In the genomic region with DNA sequence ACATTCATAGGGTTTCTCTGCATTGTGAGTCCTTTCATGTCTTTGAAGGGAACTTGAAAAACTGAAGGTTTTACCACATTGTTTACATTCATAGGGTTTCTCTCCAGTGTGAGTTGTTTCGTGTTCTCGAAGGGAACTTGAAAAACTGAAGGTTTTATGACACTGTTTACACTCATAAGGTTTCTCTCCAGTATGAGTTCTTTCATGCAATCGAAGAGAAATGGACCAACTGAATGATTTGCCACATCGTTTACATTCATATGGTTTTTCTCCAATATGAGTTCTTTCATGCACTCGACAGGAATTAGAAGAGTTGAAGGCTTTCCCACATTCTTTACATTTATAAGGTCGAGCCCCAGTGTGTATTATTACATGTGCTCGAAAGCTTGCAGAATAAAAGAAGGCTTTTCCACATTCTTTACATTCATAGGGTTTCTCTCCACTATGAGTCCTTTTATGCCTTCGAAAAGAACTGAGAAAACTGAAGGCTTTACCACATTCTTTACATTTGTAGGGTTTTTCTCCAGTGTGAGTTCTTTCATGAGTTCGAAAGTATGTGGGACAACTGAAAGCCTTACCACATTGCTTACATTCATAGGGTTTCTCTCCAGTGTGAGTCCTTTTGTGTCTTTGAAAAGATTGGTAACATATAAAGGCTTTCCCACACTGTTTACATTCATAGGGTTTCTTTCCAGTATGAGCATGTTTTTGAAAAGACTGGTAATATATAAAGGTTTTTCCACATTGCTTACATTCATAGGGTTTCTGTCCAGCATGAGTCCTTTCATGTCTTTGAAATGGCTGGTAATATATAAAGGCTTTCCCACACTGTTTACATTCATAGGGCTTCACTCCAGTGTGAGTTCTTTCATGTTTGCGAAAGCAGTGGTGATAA, we compare ENCODE assay signal across 26 cellular contexts. TPM values are rescaled to one million over a fixed set of nuclear protein-coding genes. Genes with fewer than 3 reads are reported as not detected.
DNase-seq lines count a peak whose midpoint lies in the region; ATAC-seq, FAIRE-seq and TF ChIP-seq lines count a peak whose summit lies in the region.
"Had no signal": no experiment of that assay in that cellular context is flagged by ENCODE, and none has a peak within 500 bp of the region (broad histone marks: within the 10 kb centered on the region; RNA-seq: fewer than 3 reads in every experiment).

No MANE protein-coding gene starts in this region.

- H3K27ac Mint-ChIP-seq in activated T-cell treated with anti-CD3 and anti-CD28 coated beads, Interleukin-2, amount 50 U/mL, for 72 hours, result peak overlapping the region; percentile 77
- H3K27ac Mint-ChIP-seq: activated CD4-positive, alpha-beta memory T cell treated with anti-CD3 and anti-CD28 coated beads, Interleukin-2, amount 10 ng/mL, durations not matched to agents 7 days and 5 days; effector memory CD8-positive, alpha-beta T cell; stimulated activated naive CD8-positive, alpha-beta T cell treated with anti-CD3 and anti-CD28 coated beads, Interleukin-15, amount 100 ng/mL, for 72 hours had no signal

- no peaks in the 10 kb centered on the region for H3K27me3 Mint-ChIP-seq in activated T-cell treated with anti-CD3 and anti-CD28 coated beads, Interleukin-2, amount 50 U/mL, for 72 hours (ENCODE audit: low read depth)
- H3K27me3 Mint-ChIP-seq: activated CD4-positive, alpha-beta memory T cell treated with anti-CD3 and anti-CD28 coated beads, Interleukin-2, amount 10 ng/mL, durations not matched to agents 7 days and 5 days; effector memory CD8-positive, alpha-beta T cell; stimulated activated naive CD8-positive, alpha-beta T cell treated with anti-CD3 and anti-CD28 coated beads, Interleukin-15, amount 100 ng/mL, for 72 hours had no signal

- H3K27ac ChIP-seq in GM12878 (ENCODE audit: control insufficient read depth, insufficient read depth) (no peak overlapping the region), kidney (ENCODE audit: low read depth in 2 of 2, low read length in 2 of 2) (no peak overlapping the region), aorta (ENCODE audit: low read depth in 1 of 2, low read length in 2 of 2) (no peak overlapping the region)
- H3K27ac ChIP-seq: brain microvascular endothelial cell, esophagus muscularis mucosa, lower lobe of right lung, sigmoid colon, transverse colon had no signal

- intact Hi-C loops in GM12878 (cut with micrococcal nuclease; ENCODE audit: unreplicated experiment) (no loop called here), kidney (cut with DNase I) (no loop called here), aorta (cut with DNase I) (no loop called here)

- H3K79me2 ChIP-seq in GM12878 (ENCODE audit: control insufficient read depth, insufficient read depth, low read length), result no peaks in the 10 kb centered on the region

- H4K20me1 ChIP-seq in GM12878 (ENCODE audit: control insufficient read depth, insufficient read depth), result no peaks in the 10 kb centered on the region

- no peak for TF ChIP-seq RAD21 in GM12878 (IDR thresholded peaks at IDR 0.05; ENCODE audit: insufficient read depth, low read depth, low read length)

- peaks cover 55 to 89% of the 10 kb centered on the region in 2 donors for H3K36me3 Mint-ChIP-seq in activated T-cell treated with anti-CD3 and anti-CD28 coated beads, Interleukin-2, amount 50 U/mL, for 72 hours (ENCODE audit: insufficient read depth in 2 of 2)

- H3K4me3 Mint-ChIP-seq in activated T-cell treated with anti-CD3 and anti-CD28 coated beads, Interleukin-2, amount 50 U/mL, for 72 hours, result no peak overlapping the region
- H3K4me3 Mint-ChIP-seq: activated CD4-positive, alpha-beta memory T cell treated with anti-CD3 and anti-CD28 coated beads, Interleukin-2, amount 10 ng/mL, durations not matched to agents 7 days and 5 days; effector memory CD8-positive, alpha-beta T cell; stimulated activated naive CD8-positive, alpha-beta T cell treated with anti-CD3 and anti-CD28 coated beads, Interleukin-15, amount 100 ng/mL, for 72 hours had no signal

- in situ Hi-C loops in GM12878 (cut with MboI), result no loop called here

- no peak overlapping the region for H3K4me3 ChIP-seq in GM12878
- peak overlapping the region; percentile 12 to 28 for H3K4me3 ChIP-seq in kidney (ENCODE audit: low read length in 2 of 2)
- H3K4me3 ChIP-seq in aorta (ENCODE audit: low read length in 2 of 2), result peak overlapping the region; percentile 15 to 26
- no peak overlapping the region for H3K4me3 ChIP-seq in foreskin fibroblast (ENCODE audit: low read depth in 1 of 2, low read length in 2 of 2)
- H3K4me3 ChIP-seq: esophagus muscularis mucosa, HAP-1, lower lobe of right lung, sigmoid colon, transverse colon had no signal

- DNase-seq in activated T-cell treated with anti-CD3 and anti-CD28 coated beads, Interleukin-2, amount 50 U/mL, for 72 hours, result no peak
- no peak for DNase-seq in activated T-cell treated with anti-CD3 and anti-CD28 coated beads, Interleukin-2, amount 50 U/mL, for 1 hour
- DNase-seq in GM12878 (ENCODE audit: low read depth, low spot score) (no peak), kidney (no peak), aorta (no peak), foreskin fibroblast (no peak), amygdala (lab: John Stamatoyannopoulos, UW) (no peak)
- DNase-seq: 8988T; activated CD4-positive, alpha-beta memory T cell treated with anti-CD3 and anti-CD28 coated beads, Interleukin-2, amount 10 ng/mL, durations not matched to agents 7 days and 5 days; activated CD4-positive, CD25-positive, alpha-beta regulatory T cell treated with anti-CD3 and anti-CD28 coated beads, Interleukin-2, amount 50 U/mL, for 72 hours; activated effector memory CD4-positive, alpha-beta T cell treated with anti-CD3 and anti-CD28 coated beads, Interleukin-2, amount 50 U/mL, for 16 hours; brain microvascular endothelial cell; DMS79 treated with DMSO at 0.1 percent for 48 hours; effector memory CD8-positive, alpha-beta T cell; KG1; lower lobe of right lung; NCI-H1436 treated with DMSO at 0.1 percent for 48 hours; NCI-H446 treated with DMSO at 0.1 percent for 48 hours; sigmoid colon; stimulated activated naive CD8-positive, alpha-beta T cell treated with anti-CD3 and anti-CD28 coated beads, Interleukin-15, amount 100 ng/mL, for 72 hours; transverse colon had no signal

- H3K27me3 ChIP-seq in GM12878 (replicated peaks in 1 of 2; ENCODE audit: control insufficient read depth in 2 of 2, insufficient read depth in 2 of 2, low read length in 1 of 2), result no peaks in the 10 kb centered on the region
- no peaks in the 10 kb centered on the region for H3K27me3 ChIP-seq in aorta (ENCODE audit: control insufficient read depth in 1 of 2, insufficient read depth in 2 of 2, low read length in 1 of 2)
- H3K27me3 ChIP-seq: brain microvascular endothelial cell, esophagus muscularis mucosa, sigmoid colon, transverse colon had no signal

- no peak overlapping the region for H3K9ac ChIP-seq in GM12878 (ENCODE audit: control insufficient read depth, insufficient read depth, low read length)
- no peak overlapping the region for H3K9ac ChIP-seq in kidney (ENCODE audit: low read length in 2 of 2)

- FAIRE-seq in GM12878 (lab: Jason Lieb, UNC), result no peak
- no peak for FAIRE-seq in kidney (lab: Jason Lieb, UNC)
- FAIRE-seq: keratinocyte had no signal

- H3K4me1 ChIP-seq in GM12878 (ENCODE audit: control insufficient read depth, insufficient read depth, low read length) (no peaks in the 10 kb centered on the region), kidney (ENCODE audit: control insufficient read depth in 1 of 2, insufficient read depth in 1 of 2, low read depth in 1 of 2, low read length in 2 of 2) (no peaks in the 10 kb centered on the region), aorta (ENCODE audit: control insufficient read depth in 1 of 2, insufficient read depth in 2 of 2, low read length in 2 of 2) (no peaks in the 10 kb centered on the region)
- H3K4me1 ChIP-seq: esophagus muscularis mucosa, HAP-1, lower lobe of right lung, sigmoid colon, transverse colon had no signal

- WGBS in GM12878 (ENCODE audit: insufficient coverage, insufficient replicate concordance, low lambda C conversion rate, missing lambda C conversion rate), result 94% methylated on average over 10 of the region's 10 CpGs
- 96 to 97% methylated on average over 10 of the region's 10 CpGs for WGBS in aorta, 2 donors

- RAD21 ChIA-PET in GM12878 (lab: Charles Lee; ENCODE audit: unreplicated experiment), result no interaction called here

- CTCF ChIA-PET in GM12878 (lab: Yijun Ruan, JAX), result no interaction called here

- POLR2A ChIA-PET in GM12878 (lab: Charles Lee), result no interaction called here

- H3K9me3 ChIP-seq in GM12878 (replicated peaks; ENCODE audit: control insufficient read depth, insufficient read depth, low read length) (peaks cover 54% of the 10 kb centered on the region), kidney (ENCODE audit: control insufficient read depth in 1 of 2, low read length in 2 of 2) (peaks cover 71 to 94% of the 10 kb centered on the region in 2 donors), aorta (ENCODE audit: control insufficient read depth, low read length) (peaks cover 38% of the 10 kb centered on the region)

- no peaks in the 10 kb centered on the region for H3K4me1 Mint-ChIP-seq in activated T-cell treated with anti-CD3 and anti-CD28 coated beads, Interleukin-2, amount 50 U/mL, for 72 hours (ENCODE audit: low read depth)
- H3K4me1 Mint-ChIP-seq: activated CD4-positive, alpha-beta memory T cell treated with anti-CD3 and anti-CD28 coated beads, Interleukin-2, amount 10 ng/mL, durations not matched to agents 7 days and 5 days; stimulated activated naive CD8-positive, alpha-beta T cell treated with anti-CD3 and anti-CD28 coated beads, Interleukin-15, amount 100 ng/mL, for 72 hours had no signal

- no peak for TF ChIP-seq EP300 in GM12878 (IDR thresholded peaks at IDR 0.05; ENCODE audit: borderline replicate concordance in 1 of 2, control insufficient read depth in 1 of 2, low read depth in 2 of 2, low read length in 2 of 2)

- no peak for ATAC-seq in activated T-cell treated with anti-CD3 and anti-CD28 coated beads, Interleukin-2, amount 50 U/mL, for 72 hours (replicated peaks in 1 of 2)
- ATAC-seq in GM12878, result no peak
- no peak for ATAC-seq in aorta (ENCODE audit: low FRiP score)
- ATAC-seq in HG03439 (IDR thresholded peaks at IDR 0.05; ENCODE audit: unreplicated experiment), result no peak
- ATAC-seq: effector memory CD8-positive, alpha-beta T cell; lower lobe of right lung; Panc1; stimulated activated naive CD8-positive, alpha-beta T cell treated with anti-CD3 and anti-CD28 coated beads, Interleukin-15, amount 100 ng/mL, for 72 hours had no signal

- H3K36me3 ChIP-seq in GM12878 (ENCODE audit: control insufficient read depth in 2 of 2, insufficient read depth in 2 of 2, low read length in 1 of 2) (peaks cover 7 to 15% of the 10 kb centered on the region in 2 experiments), kidney (ENCODE audit: control insufficient read depth in 1 of 2, insufficient read depth in 2 of 2, low read length in 2 of 2) (peaks cover 22 to 41% of the 10 kb centered on the region in 2 donors), aorta (ENCODE audit: control insufficient read depth in 1 of 2, insufficient read depth in 2 of 2, low read length in 1 of 2) (peaks cover 7 to 23% of the 10 kb centered on the region in 2 donors)

- no TSS peak for BruUV-seq in GM12878 (replicated peaks; lab: Mats Ljungman, UMichigan)

- H3K9me3 Mint-ChIP-seq in activated T-cell treated with anti-CD3 and anti-CD28 coated beads, Interleukin-2, amount 50 U/mL, for 72 hours, result peaks cover 18 to 37% of the 10 kb centered on the region in 2 donors

- TF ChIP-seq CTCF in GM12878 (IDR thresholded peaks at IDR 0.05 in 2 of 3, conservative IDR thresholded peaks at IDR 0.05 in 1 of 3; ENCODE audit: control insufficient read depth in 2 of 3, extremely low read depth in 1 of 3, insufficient read depth in 1 of 3, low read depth in 3 of 3, low read length in 3 of 3) (no peak), kidney (IDR thresholded peaks at IDR 0.05; ENCODE audit: borderline replicate concordance, extremely low read depth, insufficient read depth) (no peak), foreskin fibroblast (IDR thresholded peaks at IDR 0.05; ENCODE audit: low read depth, low read length) (no peak)

- no peak overlapping the region for H3K4me2 ChIP-seq in GM12878 (ENCODE audit: control insufficient read depth, insufficient read depth)

- SMC1A ChIA-PET in GM12878 (lab: Charles Lee; ENCODE audit: uncharacterized antibody, unreplicated experiment), result no interaction called here

- no peak for TF ChIP-seq POLR2A in GM12878 (IDR thresholded peaks at IDR 0.05; ENCODE audit: low read depth, low read length)

- no peak overlapping the region for H2AFZ ChIP-seq in GM12878 (ENCODE audit: control insufficient read depth, low read depth, low read length)

RNA-seq across cellular contexts. Expression of a gene that starts 20.7 kb away (rescaled TPM):
- total RNA-seq in activated T-cell treated with anti-CD3 and anti-CD28 coated beads, Interleukin-2, amount 50 U/mL, for 72 hours, result 10 to 100 TPM in 1 of 2 donors, 1 to 10 TPM in 1; 9.1 to 12.1 TPM
- 16.4 and 16.8 TPM in 2 replicates for total RNA-seq in GM12878 (2013; cell fraction: nucleolus; rRNA removed)
- total RNA-seq in GM12878 (2014; rRNA removed) (4.6 and 5.0 TPM in 2 replicates), GM12878 (2014; rRNA removed; fragmentation: Illumina TruSeq; extraction: Trizol) (6.7 and 7.1 TPM in 2 replicates), GM12878 (2021) (3.1 and 3.3 TPM in 2 replicates), kidney (10.2 TPM), aorta (10 to 100 TPM in 1 of 2 donors, 1 to 10 TPM in 1; 6.2 to 10.9 TPM)
- polyA plus RNA-seq in GM12878 (2011; ENCODE audit: low read depth), result 3.0 TPM
- polyA plus RNA-seq in GM12878 (2011; rRNA removed) (5.5 and 8.9 TPM in 2 replicates), GM12878 (2014; fragmentation: Illumina TruSeq; extraction: Trizol) (4.6 and 6.4 TPM in 2 replicates), GM12878 (2014; fragmentation: Nextera tagmentation; extraction: Ambion mirVana) (1 to 10 TPM; 3.1 to 3.8 TPM), GM12878 (2014; rRNA removed) (2.5 and 2.8 TPM in 2 replicates), GM12878 (2016; fragmentation: Nextera tagmentation; extraction: Ambion mirVana) (1 to 10 TPM; 6.7 to 7.2 TPM), kidney (ENCODE audit: insufficient read depth, low read depth, low replicate concordance) (5.0 TPM), aorta (1 to 10 TPM; 3.0 to 4.6 TPM)
- polyA plus RNA-seq in GM12878 (2011; cell fraction: cytosol; rRNA removed), result 2.1 and 2.5 TPM in 2 replicates
- 2.5 and 2.6 TPM in 2 replicates for polyA plus RNA-seq in GM12878 (2011; cell fraction: nucleus; rRNA removed)
- 3.1 and 4.9 TPM in 2 replicates for polyA plus RNA-seq in GM12878 (2012)
- 4.5 and 6.1 TPM in 2 replicates for polyA minus RNA-seq in GM12878 (2011; rRNA and poly(A)+ RNA removed)
- polyA minus RNA-seq in GM12878 (2011; cell fraction: cytosol; rRNA and poly(A)+ RNA removed), result 1.6 and 2.5 TPM in 2 replicates
- polyA minus RNA-seq in GM12878 (2011; cell fraction: nucleus; rRNA and poly(A)+ RNA removed), result 1.8 and 2.8 TPM in 2 replicates

RNA-seq across cellular contexts. Expression of a gene that starts 43.5 kb away (rescaled TPM):
- total RNA-seq in activated T-cell treated with anti-CD3 and anti-CD28 coated beads, Interleukin-2, amount 50 U/mL, for 72 hours, result 10 to 100 TPM; 67.1 to 77.2 TPM
- 29.0 and 31.2 TPM in 2 replicates for total RNA-seq in GM12878 (2013; cell fraction: nucleolus; rRNA removed)
- total RNA-seq in GM12878 (2014; rRNA removed), result 16.9 and 20.9 TPM in 2 replicates
- total RNA-seq in GM12878 (2014; rRNA removed; fragmentation: Illumina TruSeq; extraction: Trizol), result 25.1 and 28.0 TPM in 2 replicates
- 22.2 and 22.8 TPM in 2 replicates for total RNA-seq in GM12878 (2021)
- polyA plus RNA-seq in GM12878 (2011; ENCODE audit: low read depth), result 10.3 TPM
- 40.5 and 71.0 TPM in 2 replicates for polyA plus RNA-seq in GM12878 (2011; rRNA removed)
- 15.3 and 15.6 TPM in 2 replicates for polyA plus RNA-seq in GM12878 (2011; cell fraction: cytosol; rRNA removed)
- polyA plus RNA-seq in GM12878 (2011; cell fraction: nucleus; rRNA removed), result 10.8 and 14.1 TPM in 2 replicates
- polyA plus RNA-seq in GM12878 (2012), result 12.2 and 15.0 TPM in 2 replicates
- polyA plus RNA-seq in GM12878 (2014; fragmentation: Illumina TruSeq; extraction: Trizol), result 19.3 and 24.1 TPM in 2 replicates
- polyA plus RNA-seq in GM12878 (2014; fragmentation: Nextera tagmentation; extraction: Ambion mirVana), result 10 to 100 TPM; 20.4 to 21.3 TPM
- 15.2 and 15.9 TPM in 2 replicates for polyA plus RNA-seq in GM12878 (2014; rRNA removed)
- 10 to 100 TPM; 16.3 to 17.1 TPM for polyA plus RNA-seq in GM12878 (2016; fragmentation: Nextera tagmentation; extraction: Ambion mirVana)
- 27.3 and 28.5 TPM in 2 replicates for polyA minus RNA-seq in GM12878 (2011; rRNA and poly(A)+ RNA removed)
- 7.6 and 8.9 TPM in 2 replicates for polyA minus RNA-seq in GM12878 (2011; cell fraction: cytosol; rRNA and poly(A)+ RNA removed)
- polyA minus RNA-seq in GM12878 (2011; cell fraction: nucleus; rRNA and poly(A)+ RNA removed), result 7.4 and 13.6 TPM in 2 replicates
- 21.2 TPM for total RNA-seq in kidney
- polyA plus RNA-seq in kidney (ENCODE audit: insufficient read depth, low read depth, low replicate concordance), result 10.2 TPM
- 10 to 100 TPM; 11.3 to 13.3 TPM for total RNA-seq in aorta
- 1 to 10 TPM; 2.0 to 6.5 TPM for polyA plus RNA-seq in aorta

RNA-seq across cellular contexts. Expression of a gene that starts 48.7 kb away (rescaled TPM):
- total RNA-seq in activated T-cell treated with anti-CD3 and anti-CD28 coated beads, Interleukin-2, amount 50 U/mL, for 72 hours, result 10 to 100 TPM; 48.8 to 65.4 TPM
- 216 and 273 TPM in 2 replicates for total RNA-seq in GM12878 (2013; cell fraction: nucleolus; rRNA removed)
- 33.1 and 38.1 TPM in 2 replicates for total RNA-seq in GM12878 (2014; rRNA removed)
- 12.9 and 17.4 TPM in 2 replicates for total RNA-seq in GM12878 (2014; rRNA removed; fragmentation: Illumina TruSeq; extraction: Trizol)
- 90.3 and 91.0 TPM in 2 replicates for total RNA-seq in GM12878 (2021)
- polyA plus RNA-seq in GM12878 (2011; ENCODE audit: low read depth), result 23.1 TPM
- polyA plus RNA-seq in GM12878 (2011; rRNA removed), result 14.0 and 21.4 TPM in 2 replicates
- polyA plus RNA-seq in GM12878 (2011; cell fraction: cytosol; rRNA removed), result 32.9 and 38.0 TPM in 2 replicates
- 424 and 553 TPM in 2 replicates for polyA plus RNA-seq in GM12878 (2011; cell fraction: nucleus; rRNA removed)
- 57.4 and 58.7 TPM in 2 replicates for polyA plus RNA-seq in GM12878 (2012)
- 13.1 and 21.1 TPM in 2 replicates for polyA plus RNA-seq in GM12878 (2014; fragmentation: Illumina TruSeq; extraction: Trizol)
- polyA plus RNA-seq in GM12878 (2014; fragmentation: Nextera tagmentation; extraction: Ambion mirVana), result 1 to 10 TPM in 1 of 2 experiments, under 1 TPM in 1; 0.37 to 1.4 TPM
- polyA plus RNA-seq in GM12878 (2014; rRNA removed), result 51.7 and 68.6 TPM in 2 replicates
- 10 to 100 TPM; 67.8 to 74.3 TPM for polyA plus RNA-seq in GM12878 (2016; fragmentation: Nextera tagmentation; extraction: Ambion mirVana)
- polyA minus RNA-seq in GM12878 (2011; rRNA and poly(A)+ RNA removed), result 72.7 and 99.8 TPM in 2 replicates
- 31.8 and 45.4 TPM in 2 replicates for polyA minus RNA-seq in GM12878 (2011; cell fraction: cytosol; rRNA and poly(A)+ RNA removed)
- polyA minus RNA-seq in GM12878 (2011; cell fraction: nucleus; rRNA and poly(A)+ RNA removed), result 139 and 201 TPM in 2 replicates
- total RNA-seq in kidney, result 78.1 TPM
- 30.1 TPM for polyA plus RNA-seq in kidney (ENCODE audit: insufficient read depth, low read depth, low replicate concordance)
- total RNA-seq in aorta, result 10 to 100 TPM; 41.7 to 53.6 TPM
- 100 to 1,000 TPM in 1 of 2 donors, 10 to 100 TPM in 1; 13.9 to 105 TPM for polyA plus RNA-seq in aorta

Comparison
In these comparisons a context has a peak if more than half of its experiments do, and no peak if none do; other contexts are left out.
1. H3K4me3 ChIP-seq: peak in kidney (2 of 2) and aorta (2 of 2); none in GM12878 (single experiment) and foreskin fibroblast (0 of 2).